8 cellular contexts compared by ENCODE assay signal in genomic region chr2:101002562-101003277, GRCh38. TPM values are rescaled to one million over a fixed set of nuclear protein-coding genes. Genes with fewer than 3 reads are reported as not detected.
DNase-seq lines count a peak whose midpoint lies in the region; ATAC-seq, FAIRE-seq and TF ChIP-seq lines count a peak whose summit lies in the region.

No MANE protein-coding gene starts in this region.

- TF ChIP-seq EP300 in HepG2 (IDR thresholded peaks at IDR 0.05; ENCODE audit: low read depth in 2 of 2, low read length in 2 of 2) (no peak), HepG2 (CRISPR knock-in tag; IDR thresholded peaks at IDR 0.05; ENCODE audit: borderline replicate concordance) (no peak)

- FAIRE-seq in HepG2 (lab: Jason Lieb, UNC): no peak

- peak overlapping the region; percentile 47 for H2BK5ac ChIP-seq in IMR-90 (ENCODE audit: low read depth, low read length, poor library complexity, severe bottlenecking)

- POLR2A ChIA-PET in Caco-2 (lab: Charles Lee) (interaction anchor here (0.7 to 1.9 kb wide), 6 partner anchors 62 to 440 kb away, joined by 3 to 12 read pairs (median 3); partner anchors contain the start of genes PDCL3 and TBC1D8), IMR-90 (lab: Charles Lee; ENCODE audit: unreplicated experiment) (interaction anchor here (0.5 to 1.0 kb wide), 4 partner anchors 10 to 694 kb away, joined by 3 to 6 read pairs (median 4); no protein-coding TSS in a partner anchor), HepG2 (lab: Yijun Ruan, JAX) (interaction anchor here (0.9 to 3.1 kb wide), 33 partner anchors 10 to 440 kb away, joined by 3 to 41 read pairs (median 4); partner anchors contain the start of genes PDCL3 and TBC1D8)

- H3K27me3 Mint-ChIP-seq in Caco-2 (ENCODE audit: insufficient read depth, unreplicated experiment): no peaks in the 10 kb centered on the region

- H4K91ac ChIP-seq in IMR-90 (ENCODE audit: insufficient read depth, low read depth, low read length): peak overlapping the region; percentile 86

- peak overlapping the region; percentile 96 for H3K23ac ChIP-seq in IMR-90 (ENCODE audit: low read depth, low read length)

- peaks cover 39% of the 10 kb centered on the region for H3K79me2 ChIP-seq in HepG2 (ENCODE audit: insufficient read depth, low read length)

- peaks cover 13% of the 10 kb centered on the region for H3K4me1 ChIP-seq in Caco-2
- H3K4me1 ChIP-seq in IMR-90 (ENCODE audit: control insufficient read depth, insufficient read depth, low read length): peaks cover 9% of the 10 kb centered on the region
- peaks cover 43% of the 10 kb centered on the region for H3K4me1 ChIP-seq in HepG2 (ENCODE audit: insufficient read depth, low read length)

- TSS peak; percentile 58 for BruUV-seq in Caco-2 (replicated peaks; lab: Mats Ljungman, UMichigan)
- TSS peak; percentile 73 for BruUV-seq in IMR-90 (replicated peaks; lab: Mats Ljungman, UMichigan)
- BruUV-seq in HepG2 (replicated peaks; lab: Mats Ljungman, UMichigan): TSS peak; percentile 62

- H3K36me3 Mint-ChIP-seq in Caco-2 (ENCODE audit: insufficient read depth, unreplicated experiment): peaks cover 60% of the 10 kb centered on the region

- peak overlapping the region; percentile 98 for H3K27ac Mint-ChIP-seq in Caco-2 (ENCODE audit: unreplicated experiment)

- H3K27ac ChIP-seq in IMR-90 (ENCODE audit: insufficient read depth, low read length) (peak overlapping the region; percentile 83), HepG2 (ENCODE audit: extremely low read length, insufficient read depth, low read length) (peak overlapping the region; percentile 79), temporal lobe (ENCODE audit: low read depth, low read length) (peak overlapping the region; percentile 83)

- H3K9me3 Mint-ChIP-seq in Caco-2 (ENCODE audit: unreplicated experiment): no peaks in the 10 kb centered on the region

- H2AFZ ChIP-seq in IMR-90 (replicated peaks; ENCODE audit: low read length, poor library complexity): peak overlapping the region; percentile 99
- H2AFZ ChIP-seq in HepG2 (ENCODE audit: low read length): no peak overlapping the region

- H3K4ac ChIP-seq in IMR-90 (ENCODE audit: low read depth, low read length): peak overlapping the region; percentile 91

- intact Hi-C loops in Caco-2 (cut with micrococcal nuclease; ENCODE audit: unreplicated experiment): no loop called here
- intact Hi-C loops in IMR-90 (cut with micrococcal nuclease): loop anchor here (5.0 kb wide), 1 partner anchor 270 kb away; no protein-coding TSS in a partner anchor
- intact Hi-C loops in HepG2 (cut with micrococcal nuclease; ENCODE audit: unreplicated experiment): no loop called here

- peak overlapping the region; percentile 35 for H4K5ac ChIP-seq in IMR-90 (ENCODE audit: low read depth, low read length)

- H2BK120ac ChIP-seq in IMR-90 (ENCODE audit: low read depth, low read length): peak overlapping the region; percentile 8; the same call in 1 of the 2 replicates

- H3K4me3 ChIP-seq in Caco-2 (ENCODE audit: low read depth, low read length) (peak overlapping the region; percentile 74), IMR-90 (ENCODE audit: insufficient read depth, low read depth, low read length) (peak overlapping the region; percentile 77), HepG2 (replicated peaks in 1 of 3; ENCODE audit: insufficient read depth in 1 of 3, low read depth in 2 of 3, low read length in 3 of 3) (peak overlapping the region; percentile 81 to 96 (median 91))

- in situ Hi-C loops in IMR-90 (cut with MboI; ENCODE audit: low sequenced_read_pairs): no loop called here
- in situ Hi-C loops in HepG2 (cut with HindIII; ENCODE audit: extremely low pct_ligation_motif_present, low pct_unique_long_range_greater_than_20kb): no loop called here

- DNase-seq in Caco-2 (no peak), IMR-90 (no peak), astrocyte of the hippocampus (ENCODE audit: low read depth, low spot score) (peak; percentile 49), HepG2 (ENCODE audit: low spot score) (peak; percentile 17), NCI-H526 (lab: John Stamatoyannopoulos, UW) (no peak)

- H2BK15ac ChIP-seq in IMR-90 (ENCODE audit: low read depth, low read length): no peak overlapping the region

- peak; percentile 7; the same call in 1 of the 2 replicates for ATAC-seq in IMR-90 (ENCODE audit: low read depth)
- ATAC-seq in HepG2: peak; percentile 4
- no peak for ATAC-seq in GM18519 (IDR thresholded peaks at IDR 0.05; ENCODE audit: low FRiP score, unreplicated experiment)
- ATAC-seq in HG02798 (IDR thresholded peaks at IDR 0.05; ENCODE audit: poor library complexity, unreplicated experiment): no peak

- peak overlapping the region; percentile 95 for H3K4me2 ChIP-seq in IMR-90 (ENCODE audit: low read depth, low read length)
- peak overlapping the region; percentile 91 for H3K4me2 ChIP-seq in HepG2 (ENCODE audit: low read depth, low read length)

- peak overlapping the region; percentile 99 for H2AK9ac ChIP-seq in IMR-90 (replicated peaks; ENCODE audit: low read depth, low read length, poor library complexity)

- H4K8ac ChIP-seq in IMR-90 (ENCODE audit: low read depth in 2 of 2, low read length in 2 of 2): peak overlapping the region; percentile 86 to 90

- TF ChIP-seq CTCF in Caco-2 (IDR thresholded peaks at IDR 0.05; ENCODE audit: insufficient read depth in 1 of 2, low read depth in 1 of 2, low read length in 1 of 2, severe bottlenecking in 1 of 2, unreplicated experiment in 1 of 2) (no peak), IMR-90 (conservative IDR thresholded peaks at IDR 0.05; ENCODE audit: low read depth, low read length) (no peak), HepG2 (CRISPR knock-in tag; IDR thresholded peaks at IDR 0.05) (no peak)

- peaks cover 28% of the 10 kb centered on the region for H3K4me1 Mint-ChIP-seq in Caco-2 (ENCODE audit: low read depth, unreplicated experiment)

- peak overlapping the region; percentile 96 for H2AK5ac ChIP-seq in IMR-90 (ENCODE audit: low read depth, low read length)

- TF ChIP-seq RAD21 in IMR-90 (IDR thresholded peaks at IDR 0.05; ENCODE audit: low read length) (no peak), HepG2 (CRISPR knock-in tag; IDR thresholded peaks at IDR 0.05) (no peak; the same call in 1 of the 2 replicates)

- H4K20me1 ChIP-seq in IMR-90 (ENCODE audit: insufficient read depth, low read length) (peaks cover 50% of the 10 kb centered on the region), HepG2 (ENCODE audit: insufficient read depth, low read length) (peaks cover 53% of the 10 kb centered on the region)

- CTCF ChIA-PET in Caco-2 (lab: Charles Lee): interaction anchor here (0.5 to 1.0 kb wide), 2 partner anchors 179 to 202 kb away, joined by 3 to 4 read pairs; no protein-coding TSS in a partner anchor
- CTCF ChIA-PET in IMR-90 (lab: Yijun Ruan, JAX): interaction anchor here (0.7 to 1.3 kb wide), 2 partner anchors 186 to 267 kb away, joined by 3 to 4 read pairs; no protein-coding TSS in a partner anchor
- CTCF ChIA-PET in HepG2 (lab: Yijun Ruan, JAX; ENCODE audit: low intra/inter-chr PET ratio, low total read pairs): no interaction called here

- H3K9me3 ChIP-seq in Caco-2 (no peaks in the 10 kb centered on the region), IMR-90 (ENCODE audit: control insufficient read depth, insufficient read depth, low read length) (no peaks in the 10 kb centered on the region), HepG2 (ENCODE audit: low read length) (no peaks in the 10 kb centered on the region)

- H3K9ac ChIP-seq in IMR-90 (ENCODE audit: low read depth, low read length) (peak overlapping the region; percentile 93), HepG2 (ENCODE audit: insufficient read depth, low read depth, low read length) (peak overlapping the region; percentile 97)

- H3K18ac ChIP-seq in IMR-90 (ENCODE audit: low read depth, low read length): peak overlapping the region; percentile 10; the same call in 1 of the 2 replicates

- H2BK20ac ChIP-seq in IMR-90 (ENCODE audit: low read depth, low read length): no peak overlapping the region

- H3K14ac ChIP-seq in IMR-90 (replicated peaks; ENCODE audit: low read depth, low read length): peak overlapping the region; percentile 93

- H3K36me3 ChIP-seq in Caco-2 (ENCODE audit: control insufficient read depth, insufficient read depth, low read length): peaks cover 13% of the 10 kb centered on the region
- H3K36me3 ChIP-seq in IMR-90 (ENCODE audit: control insufficient read depth, insufficient read depth, low read length): peaks cover 36% of the 10 kb centered on the region
- peaks cover 23 to 45% of the 10 kb centered on the region in 2 experiments for H3K36me3 ChIP-seq in HepG2 (replicated peaks in 1 of 2; ENCODE audit: control insufficient read depth in 1 of 2, insufficient read depth in 2 of 2, low read length in 2 of 2)

- peak overlapping the region; percentile 99 for H3K4me3 Mint-ChIP-seq in Caco-2 (ENCODE audit: unreplicated experiment)

- H3K27me3 ChIP-seq in Caco-2 (replicated peaks; ENCODE audit: control insufficient read depth, insufficient read depth, low read length): no peaks in the 10 kb centered on the region
- H3K27me3 ChIP-seq in IMR-90 (ENCODE audit: control insufficient read depth, insufficient read depth, low read length): no peaks in the 10 kb centered on the region
- H3K27me3 ChIP-seq in HepG2 (ENCODE audit: control insufficient read depth in 1 of 2, insufficient read depth in 2 of 2, low read length in 2 of 2): no peaks in the 10 kb centered on the region; a peak in 1 of 5 replicates

- H3K79me1 ChIP-seq in IMR-90 (ENCODE audit: low read depth in 1 of 2, low read length in 2 of 2): peaks cover 21 to 47% of the 10 kb centered on the region in 2 experiments

- dilution Hi-C loops in IMR-90 (cut with HindIII; ENCODE audit: low sequenced_read_pairs, unreplicated experiment): no loop called here

- H3K56ac ChIP-seq in IMR-90 (ENCODE audit: extremely low read depth, insufficient read depth, low read length): peak overlapping the region; percentile 88

- 1% methylated on average over 13 of the region's 26 CpGs; no CpG with 5 or more reads in 1 of the 2 experiments for WGBS in IMR-90 (ENCODE audit: extremely low coverage in 2 of 2, insufficient read length in 1 of 2), 2 experiments
- WGBS in HepG2 (ENCODE audit: low lambda C conversion rate): under 1% methylated on average over 26 of the region's 26 CpGs

- TF ChIP-seq POLR2A in IMR-90 (IDR thresholded peaks at IDR 0.05; ENCODE audit: low read depth, low read length) (no peak), HepG2 (IDR thresholded peaks at IDR 0.05; ENCODE audit: insufficient read depth in 1 of 2, low read depth in 2 of 2, low read length in 2 of 2) (no peak)

- peaks cover 23% of the 10 kb centered on the region for H3K9me1 ChIP-seq in IMR-90 (ENCODE audit: insufficient read depth, low read length)

RNA-seq across cellular contexts. Expression of gene RPL31, which starts 0.6 kb away (rescaled TPM):
- 2,026 and 2,057 TPM in 2 replicates for total RNA-seq in Caco-2 (2022)
- total RNA-seq in IMR-90 (2012; rRNA removed): 358 and 938 TPM in 2 replicates
- 2,908 and 2,963 TPM in 2 replicates for polyA plus RNA-seq in IMR-90 (2012; rRNA removed)
- polyA plus RNA-seq in IMR-90 (2012; cell fraction: cytosol; rRNA removed): 1,196 and 1,893 TPM in 2 replicates
- 150 and 1,238 TPM in 2 replicates for polyA plus RNA-seq in IMR-90 (2012; cell fraction: nucleus; rRNA removed; ENCODE audit: low replicate concordance)
- 3,331 and 4,246 TPM in 2 replicates for total RNA-seq in HepG2 (2016; rRNA removed; fragmentation: Illumina TruSeq; extraction: Trizol)
- 5,225 and 5,854 TPM in 2 replicates for total RNA-seq in HepG2 (2016; cell fraction: cytosol; rRNA removed; fragmentation: Illumina TruSeq; extraction: Trizol; ENCODE audit: low read depth)
- total RNA-seq in HepG2 (2016; cell fraction: insoluble cytoplasmic fraction; rRNA removed; fragmentation: Illumina TruSeq; extraction: Trizol): 3,362 and 4,378 TPM in 2 replicates
- 8,556 and 9,092 TPM in 2 replicates for total RNA-seq in HepG2 (2016; cell fraction: membrane; rRNA removed; fragmentation: Illumina TruSeq; extraction: Trizol)
- total RNA-seq in HepG2 (2016; cell fraction: nucleus; rRNA removed; fragmentation: Illumina TruSeq; extraction: Trizol): 1,122 and 1,268 TPM in 2 replicates
- 3,582 and 3,614 TPM in 2 replicates for polyA plus RNA-seq in HepG2 (2011; rRNA removed)
- 3,176 and 4,386 TPM in 2 replicates for polyA plus RNA-seq in HepG2 (2011; cell fraction: cytosol; rRNA removed)
- polyA plus RNA-seq in HepG2 (2011; cell fraction: nucleus; rRNA removed): 741 and 878 TPM in 2 replicates
- polyA plus RNA-seq in HepG2 (2012): 8,552 and 9,844 TPM in 2 replicates
- polyA plus RNA-seq in HepG2 (2016; cell fraction: cytosol; fragmentation: Illumina TruSeq; extraction: Trizol; ENCODE audit: low read depth): 7,218 and 7,614 TPM in 2 replicates
- 4,222 and 4,697 TPM in 2 replicates for polyA plus RNA-seq in HepG2 (2016; cell fraction: insoluble cytoplasmic fraction; fragmentation: Illumina TruSeq; extraction: Trizol; ENCODE audit: low read depth)
- 8,348 and 8,377 TPM in 2 replicates for polyA plus RNA-seq in HepG2 (2016; cell fraction: membrane; fragmentation: Illumina TruSeq; extraction: Trizol; ENCODE audit: low read depth)
- 2,101 and 2,110 TPM in 2 replicates for polyA plus RNA-seq in HepG2 (2016; cell fraction: nucleus; fragmentation: Illumina TruSeq; extraction: Trizol; ENCODE audit: insufficient read depth, low read depth)
- 234 and 364 TPM in 2 replicates for polyA minus RNA-seq in HepG2 (2011; rRNA and poly(A)+ RNA removed; ENCODE audit: low replicate concordance)
- polyA minus RNA-seq in HepG2 (2011; cell fraction: cytosol; rRNA and poly(A)+ RNA removed): 317 and 452 TPM in 2 replicates
- polyA minus RNA-seq in HepG2 (2011; cell fraction: nucleus; rRNA and poly(A)+ RNA removed): 241 and 344 TPM in 2 replicates
- 684 TPM for total RNA-seq in temporal lobe

Comparison
In these comparisons a context has a peak if more than half of its experiments do, and no peak if none do; other contexts are left out.
1. DNase-seq: peak in astrocyte of the hippocampus (single experiment) and HepG2 (single experiment); none in Caco-2 (0 of 2), IMR-90 (single experiment) and NCI-H526 (0 of 2).
2. ATAC-seq: peak in IMR-90 (single experiment) and HepG2 (single experiment); none in GM18519 (single experiment) and HG02798 (single experiment).
3. Peak in every context shown above with its lines, with median percentiles within 50 percentile points of each other: H3K4me3 ChIP-seq and H3K27ac ChIP-seq.